9 cellular contexts compared by ENCODE assay signal in genomic region chr10:101301111-101301731, GRCh38. TPM values are rescaled to one million over a fixed set of nuclear protein-coding genes. Genes with fewer than 3 reads are reported as not detected.
DNase-seq lines count a peak whose midpoint lies in the region; TF ChIP-seq lines count a peak whose summit lies in the region.
"Had no signal": no experiment of that assay in that cellular context is flagged by ENCODE, and none has a peak within 500 bp of the region (broad histone marks: within the 10 kb centered on the region; RNA-seq: fewer than 3 reads in every experiment).

No MANE protein-coding gene starts in this region.

- H3K36me3 Mint-ChIP-seq in neural crest cell (ENCODE audit: low read depth): no peaks in the 10 kb centered on the region
- H3K36me3 Mint-ChIP-seq: T-cell had no signal

- DNase-seq in Daoy (ENCODE audit: low read depth) (peak; percentile 50), Kasumi-1 (lab: John Stamatoyannopoulos, UW) (peak; percentile 64 to 87), SKM-1 (lab: John Stamatoyannopoulos, UW; ENCODE audit: unreplicated experiment) (peak; percentile 10), dermis microvascular lymphatic vessel endothelial cell (ENCODE audit: low read depth in 2 of 2) (peak; percentile 58 to 59), neural crest cell (ENCODE audit: low read depth, low spot score) (no peak), NCI-H2171 (lab: John Stamatoyannopoulos, UW) (no peak), T1000 (lab: John Stamatoyannopoulos, UW) (no peak), NCI-H2029 (lab: John Stamatoyannopoulos, UW) (no peak)
- DNase-seq: T-cell had no signal

- TF ChIP-seq CTCF in neural crest cell (conservative IDR thresholded peaks at IDR 0.05): peak; percentile 56

- H3K27me3 Mint-ChIP-seq in neural crest cell (ENCODE audit: low read depth): peaks cover 35% of the 10 kb centered on the region

- peaks cover 35% of the 10 kb centered on the region for H3K4me1 Mint-ChIP-seq in neural crest cell

- no peaks in the 10 kb centered on the region for H3K9me3 Mint-ChIP-seq in neural crest cell
- H3K9me3 Mint-ChIP-seq: T-cell had no signal

- no peak overlapping the region for H3K4me3 Mint-ChIP-seq in neural crest cell
- H3K4me3 Mint-ChIP-seq: T-cell had no signal

- H3K27ac Mint-ChIP-seq in neural crest cell (ENCODE audit: unreplicated experiment): no peak overlapping the region
- H3K27ac Mint-ChIP-seq: T-cell had no signal

RNA-seq across cellular contexts. Expression of gene BTRC, which starts 52.7 kb away (rescaled TPM):
- total RNA-seq in Daoy (2014; rRNA removed; shearing (Covaris generic)): 4.6 and 8.2 TPM in 2 replicates
- total RNA-seq in dermis microvascular lymphatic vessel endothelial cell (8.2 and 8.7 TPM in 2 replicates), neural crest cell (35.5 and 37.0 TPM in 2 replicates)

Comparison
In these comparisons a context has a peak if more than half of its experiments do, and no peak if none do; other contexts are left out.
1. DNase-seq: peak in Daoy (single experiment), Kasumi-1 (2 of 2), SKM-1 (single experiment) and dermis microvascular lymphatic vessel endothelial cell (2 of 2); none in neural crest cell (single experiment), NCI-H2171 (single experiment), T1000 (single experiment) and NCI-H2029 (single experiment).